ENCODE assay signal across 8 cellular contexts in genomic region chr3:16374047-16375019, GRCh38.
A peak's percentile ranks its signal among the peaks of the same experiment; 100 is the strongest.
DNase-seq lines count a peak whose midpoint lies in the region; ATAC-seq lines count a peak whose summit lies in the region.

No MANE protein-coding gene starts in this region.

- no peak for ATAC-seq in activated CD8-positive, alpha-beta memory T cell treated with anti-CD3 and anti-CD28 coated beads, Interleukin-2, amount 10 ng/mL, durations not matched to agents 7 days and 5 days
- peak; percentile 25 for ATAC-seq in HG03565 (IDR thresholded peaks at IDR 0.05; ENCODE audit: unreplicated experiment)
- peak; percentile 43 for ATAC-seq in esophagus mucosa

- H3K36me3 ChIP-seq in thymus (ENCODE audit: control insufficient read depth, insufficient read depth), result peaks cover 21% of the 10 kb centered on the region

- no peak for DNase-seq in activated CD8-positive, alpha-beta memory T cell treated with anti-CD3 and anti-CD28 coated beads, Interleukin-2, amount 10 ng/mL, durations not matched to agents 7 days and 5 days
- DNase-seq in activated CD8-positive, alpha-beta memory T cell treated with anti-CD3 and anti-CD28 coated beads for 24 hours, result no peak
- no peak for DNase-seq in HT-29 (ENCODE audit: low spot score)
- no peak for DNase-seq in NCI-H146 treated with DMSO at 0.1 percent for 48 hours (lab: John Stamatoyannopoulos, UW; ENCODE audit: unreplicated experiment)
- no peak for DNase-seq in NCI-H69 (lab: John Stamatoyannopoulos, UW)

- H3K27me3 Mint-ChIP-seq in activated CD8-positive, alpha-beta memory T cell treated with anti-CD3 and anti-CD28 coated beads, Interleukin-2, amount 10 ng/mL, durations not matched to agents 7 days and 5 days, result no peaks in the 10 kb centered on the region

- H3K36me3 Mint-ChIP-seq in activated CD8-positive, alpha-beta memory T cell treated with anti-CD3 and anti-CD28 coated beads, Interleukin-2, amount 10 ng/mL, durations not matched to agents 7 days and 5 days, result peaks cover 81% of the 10 kb centered on the region

- H3K4me3 ChIP-seq in thymus (ENCODE audit: low read length), result no peak overlapping the region

- H3K4me3 Mint-ChIP-seq in activated CD8-positive, alpha-beta memory T cell treated with anti-CD3 and anti-CD28 coated beads, Interleukin-2, amount 10 ng/mL, durations not matched to agents 7 days and 5 days, result no peak overlapping the region

- H3K4me1 ChIP-seq in thymus (ENCODE audit: control insufficient read depth, insufficient read depth, low read length), result peaks cover 73% of the 10 kb centered on the region

- peak overlapping the region; percentile 73 for H3K27ac Mint-ChIP-seq in activated CD8-positive, alpha-beta memory T cell treated with anti-CD3 and anti-CD28 coated beads, Interleukin-2, amount 10 ng/mL, durations not matched to agents 7 days and 5 days

- H3K9me3 Mint-ChIP-seq in activated CD8-positive, alpha-beta memory T cell treated with anti-CD3 and anti-CD28 coated beads, Interleukin-2, amount 10 ng/mL, durations not matched to agents 7 days and 5 days (ENCODE audit: low read depth), result peaks cover 3% of the 10 kb centered on the region

- H3K27ac ChIP-seq in thymus (ENCODE audit: low read depth), result peak overlapping the region; percentile 42

- 89% methylated on average over 18 of the region's 18 CpGs for WGBS in thymus

- no peaks in the 10 kb centered on the region for H3K9me3 ChIP-seq in thymus (ENCODE audit: control insufficient read depth)

- no peaks in the 10 kb centered on the region for H3K27me3 ChIP-seq in thymus (ENCODE audit: control insufficient read depth, insufficient read depth)

- CTCF ChIA-PET in activated CD8-positive, alpha-beta memory T cell treated with anti-CD3 and anti-CD28 coated beads, Interleukin-2, amount 10 ng/mL, durations not matched to agents 7 days and 5 days (lab: Charles Lee), result no interaction called here

- peaks cover 75% of the 10 kb centered on the region for H3K4me1 Mint-ChIP-seq in activated CD8-positive, alpha-beta memory T cell treated with anti-CD3 and anti-CD28 coated beads, Interleukin-2, amount 10 ng/mL, durations not matched to agents 7 days and 5 days
